ENCODE assay signal across 16 cellular contexts in genomic region chr1:160255761-160256300, GRCh38. TPM values are rescaled to one million over a fixed set of nuclear protein-coding genes. Genes with fewer than 3 reads are reported as not detected.
A peak's percentile ranks its signal among the peaks of the same experiment; 100 is the strongest.
DNase-seq lines count a peak whose midpoint lies in the region; ATAC-seq and TF ChIP-seq lines count a peak whose summit lies in the region.
"Had no signal": no experiment of that assay in that cellular context is flagged by ENCODE, and none has a peak within 500 bp of the region (broad histone marks: within the 10 kb centered on the region; RNA-seq: fewer than 3 reads in every experiment).

No MANE protein-coding gene starts in this region.

- no peak overlapping the region for H3K4me3 ChIP-seq in left ventricle myocardium inferior
- H3K4me3 ChIP-seq in endodermal cell (ENCODE audit: low read length): no peak overlapping the region
- H3K4me3 ChIP-seq: BLaER1, PC-9, SJCRH30 had no signal

- peaks cover 14% of the 10 kb centered on the region for H3K36me3 ChIP-seq in left ventricle myocardium inferior
- peaks cover 29% of the 10 kb centered on the region for H3K36me3 ChIP-seq in endodermal cell (ENCODE audit: control insufficient read depth, insufficient read depth, low read length)
- H3K36me3 ChIP-seq: SJCRH30 had no signal

- intact Hi-C loops in left ventricle myocardium inferior (cut with micrococcal nuclease): loop anchor here (10.0 kb wide), 1 partner anchor 61 kb away; the partner anchor contains the start of gene CASQ1
- intact Hi-C loops in Right ventricle myocardium superior (cut with DNase I): no loop called here

- peaks cover 79% of the 10 kb centered on the region for H3K4me1 ChIP-seq in left ventricle myocardium inferior
- H3K4me1 ChIP-seq in endodermal cell (ENCODE audit: control insufficient read depth, insufficient read depth, low read length): peaks cover 6% of the 10 kb centered on the region

- peak overlapping the region; percentile 61 for H3K27ac Mint-ChIP-seq in endodermal cell
- H3K27ac Mint-ChIP-seq in nephron: peak overlapping the region in 2 of 3 experiments; percentile 63 to 68

- H3K27me3 ChIP-seq in left ventricle myocardium inferior (ENCODE audit: low read depth) (no peaks in the 10 kb centered on the region), endodermal cell (ENCODE audit: control insufficient read depth, insufficient read depth, low read length, poor library complexity, severe bottlenecking) (no peaks in the 10 kb centered on the region)
- H3K27me3 ChIP-seq: BLaER1, SJCRH30 had no signal

- ATAC-seq in Right ventricle myocardium superior (ENCODE audit: poor library complexity) (no peak), omental fat pad (ENCODE audit: low FRiP score) (no peak)

- H3K4me3 Mint-ChIP-seq in endodermal cell (no peak overlapping the region), nephron (no peak overlapping the region)

- H3K36me3 Mint-ChIP-seq in endodermal cell (ENCODE audit: low read depth): peaks cover 39% of the 10 kb centered on the region
- H3K36me3 Mint-ChIP-seq in nephron (ENCODE audit: low read depth): peaks cover 27% of the 10 kb centered on the region

- H3K9me3 Mint-ChIP-seq in endodermal cell (no peaks in the 10 kb centered on the region), nephron (no peaks in the 10 kb centered on the region)
- H3K9me3 Mint-ChIP-seq: HFFc6 had no signal

- H3K27ac ChIP-seq in left ventricle myocardium inferior (replicated peaks) (peak overlapping the region; percentile 96), endodermal cell (ENCODE audit: low read depth, low read length) (no peak overlapping the region)
- H3K27ac ChIP-seq: BLaER1, PC-9, SJCRH30 had no signal

- peaks cover 48% of the 10 kb centered on the region for H3K4me1 Mint-ChIP-seq in endodermal cell
- H3K4me1 Mint-ChIP-seq in nephron: peaks cover 60% of the 10 kb centered on the region

- H3K9ac ChIP-seq in endodermal cell (ENCODE audit: extremely low read depth, low read length, poor library complexity, severe bottlenecking): no peak overlapping the region
- H3K9ac ChIP-seq: BLaER1 had no signal

- DNase-seq in left ventricle myocardium inferior (no peak), Right ventricle myocardium superior (no peak), endodermal cell (no peak), omental fat pad (ENCODE audit: low spot score) (no peak), DMS153 treated with DMSO at 0.1 percent for 48 hours (lab: John Stamatoyannopoulos, UW; ENCODE audit: unreplicated experiment) (no peak), MV-4-11 (lab: John Stamatoyannopoulos, UW) (no peak)
- no peak for DNase-seq in activated CD4-positive, CD25-positive, alpha-beta regulatory T cell treated with anti-CD3 and anti-CD28 coated beads, Interleukin-2, amount 50 U/mL, for 72 hours
- DNase-seq: HFFc6, KG1, NCI-H1417 treated with DMSO at 0.1 percent for 48 hours, NCI-H1930, NCI-H524 treated with DMSO at 0.1 percent for 48 hours had no signal

- no peaks in the 10 kb centered on the region for H3K9me3 ChIP-seq in left ventricle myocardium inferior (replicated peaks)
- no peaks in the 10 kb centered on the region for H3K9me3 ChIP-seq in endodermal cell (ENCODE audit: control insufficient read depth, low read length)
- H3K9me3 ChIP-seq: BLaER1, SJCRH30 had no signal

- H3K27me3 Mint-ChIP-seq in endodermal cell (ENCODE audit: insufficient read depth): no peaks in the 10 kb centered on the region
- no peaks in the 10 kb centered on the region for H3K27me3 Mint-ChIP-seq in nephron (ENCODE audit: low read depth)

- 94% methylated on average over 4 of the region's 4 CpGs; no CpG with 5 or more reads in 1 of the 2 experiments for WGBS in endodermal cell (ENCODE audit: insufficient coverage in 1 of 2, insufficient read length in 1 of 2), 2 experiments

- TF ChIP-seq CTCF in left ventricle myocardium inferior (IDR thresholded peaks at IDR 0.05; ENCODE audit: borderline replicate concordance) (no peak), endodermal cell (conservative IDR thresholded peaks at IDR 0.05) (no peak), nephron (IDR thresholded peaks at IDR 0.05; ENCODE audit: unreplicated experiment in 3 of 3) (no peak), omental fat pad (IDR thresholded peaks at IDR 0.05) (no peak)

RNA-seq across cellular contexts. Expression of gene DCAF8, which starts 6.5 kb away (rescaled TPM):
- total RNA-seq in left ventricle myocardium inferior: 162 TPM
- total RNA-seq in Right ventricle myocardium superior: 146 TPM
- total RNA-seq in endodermal cell: 100 to 1,000 TPM; 185 to 238 TPM
- polyA plus RNA-seq in endodermal cell (2013, experiment 1 of 2): 143 TPM
- polyA plus RNA-seq in endodermal cell (2013, experiment 2 of 2): 122 TPM
- 100 to 1,000 TPM; 101 to 164 (median 134) TPM for total RNA-seq in omental fat pad

RNA-seq across cellular contexts. Expression of gene PEX19, which starts 29.1 kb away (rescaled TPM):
- total RNA-seq in left ventricle myocardium inferior (97.6 TPM), Right ventricle myocardium superior (97.3 TPM), endodermal cell (100 to 1,000 TPM in 1 of 2 donors, 10 to 100 TPM in 1; 94.7 to 102 TPM), omental fat pad (100 to 1,000 TPM in 2 of 4 donors, 10 to 100 TPM in 2; 66.7 to 117 (median 96.9) TPM)
- polyA plus RNA-seq in endodermal cell (2013, experiment 1 of 2): 70.6 TPM
- 65.2 TPM for polyA plus RNA-seq in endodermal cell (2013, experiment 2 of 2)

RNA-seq across cellular contexts. Expression of gene PEA15, which starts 50.6 kb away (rescaled TPM):
- 280 TPM for total RNA-seq in left ventricle myocardium inferior
- total RNA-seq in Right ventricle myocardium superior: 225 TPM
- total RNA-seq in endodermal cell: 10 to 100 TPM; 55.9 to 56.3 TPM
- 393 TPM for polyA plus RNA-seq in endodermal cell (2013, experiment 1 of 2)
- polyA plus RNA-seq in endodermal cell (2013, experiment 2 of 2): 402 TPM
- 100 to 1,000 TPM in 3 of 4 donors, 10 to 100 TPM in 1; 89.1 to 214 (median 153) TPM for total RNA-seq in omental fat pad
